Comparison of ENCODE assay signal across 12 cellular contexts in the genomic region with DNA sequence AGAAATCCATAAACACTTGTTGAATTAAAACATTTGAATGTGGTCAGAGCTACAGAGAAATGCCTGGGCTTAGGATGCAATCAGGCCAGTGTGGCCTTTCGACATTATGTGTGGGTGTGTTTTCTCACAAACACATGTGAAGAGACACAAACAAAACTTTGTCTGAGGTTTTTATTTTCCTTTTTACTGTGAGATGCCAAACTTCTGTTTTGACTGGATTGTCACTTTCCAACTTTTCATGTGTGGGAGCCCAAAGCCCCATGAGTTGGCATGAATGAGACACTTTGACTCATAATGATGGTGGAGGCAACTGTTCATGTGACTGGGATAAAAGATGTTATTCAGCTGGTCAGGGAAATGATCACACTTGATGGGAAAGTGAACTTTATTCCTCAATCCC.
"Had no signal": no experiment of that assay in that cellular context is flagged by ENCODE, and none has a peak within 500 bp of the region (broad histone marks: within the 10 kb centered on the region; RNA-seq: fewer than 3 reads in every experiment).

No MANE protein-coding gene starts in this region.

- ATAC-seq: activated CD8-positive, alpha-beta T cell treated with anti-CD3 and anti-CD28 coated beads for 36 hours; left colon; stimulated activated naive B cell treated with anti-CD40 and anti-IgM and Interleukin-4, amounts not matched to agents 10 μg/mL and 1 μg/mL and 100 μg/mL, for 72 hours; T-cell had no signal

- H3K4me1 ChIP-seq: ascending aorta, transverse colon had no signal

- H3K27me3 ChIP-seq: ascending aorta, transverse colon had no signal

- DNase-seq: activated CD4-positive, alpha-beta T cell treated with anti-CD3 and anti-CD28 coated beads for 4 hours; activated CD8-positive, alpha-beta memory T cell treated with anti-CD3 and anti-CD28 coated beads, Interleukin-2, amount 50 U/mL, for 4 hours; activated CD8-positive, alpha-beta T cell treated with anti-CD3 and anti-CD28 coated beads for 36 hours; glutamatergic neuron; left colon; nephron progenitor cell; stimulated activated naive B cell treated with anti-CD40 and anti-IgM and Interleukin-4, amounts not matched to agents 10 μg/mL and 1 μg/mL and 100 μg/mL, for 72 hours; T-cell; transverse colon had no signal

- H3K27ac ChIP-seq: ascending aorta, SK-N-MC had no signal

- H3K36me3 ChIP-seq: ascending aorta, transverse colon had no signal

- H3K9me3 ChIP-seq: ascending aorta, transverse colon had no signal

- H3K4me3 ChIP-seq: ascending aorta, SK-N-MC, skin epidermis, transverse colon had no signal
